Comparison of ENCODE assay signal across 1 cellular context in the genomic region with DNA sequence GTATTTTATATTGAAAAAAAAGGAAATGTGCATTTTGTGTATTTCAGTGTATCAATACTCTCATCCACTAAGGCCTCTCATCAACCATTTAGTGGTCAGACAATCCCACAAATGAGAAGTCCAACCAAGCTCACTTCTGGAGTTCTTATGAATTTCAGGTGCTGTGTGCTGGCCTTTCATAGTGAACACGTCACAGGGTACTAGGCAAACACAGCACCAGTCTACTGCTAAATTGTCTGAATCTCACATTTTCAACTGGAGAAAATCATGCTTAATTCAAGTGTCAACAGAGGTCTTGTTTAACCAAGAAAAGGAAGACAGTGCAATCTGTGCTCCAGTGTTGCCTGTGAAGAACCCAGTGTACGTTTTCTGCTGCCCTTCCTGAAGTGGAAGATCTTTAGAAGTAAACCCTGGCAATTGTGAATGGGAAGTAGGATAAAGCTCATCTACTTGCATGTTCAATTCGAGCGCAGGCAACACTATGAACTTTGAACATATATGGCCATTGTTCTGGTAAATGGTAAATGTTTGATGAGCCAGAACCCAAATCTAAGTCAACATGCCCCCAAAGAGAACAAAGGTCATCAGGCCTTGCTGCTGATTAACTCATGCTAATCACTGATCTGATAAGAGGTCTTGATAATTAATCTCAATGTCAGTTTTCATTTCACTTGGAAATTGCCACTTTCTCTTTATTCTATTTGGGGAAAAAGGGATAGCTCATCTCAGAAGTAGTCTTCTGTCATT.
TF ChIP-seq lines count a peak whose summit lies in the region.

No MANE protein-coding gene starts in this region.

TF ChIP-seq in HepG2, 621 proteins besides CTCF, POLR2A, EP300 and RAD21 (continued from another document and continues in another):
- TF ChIP-seq, protein P1, sequence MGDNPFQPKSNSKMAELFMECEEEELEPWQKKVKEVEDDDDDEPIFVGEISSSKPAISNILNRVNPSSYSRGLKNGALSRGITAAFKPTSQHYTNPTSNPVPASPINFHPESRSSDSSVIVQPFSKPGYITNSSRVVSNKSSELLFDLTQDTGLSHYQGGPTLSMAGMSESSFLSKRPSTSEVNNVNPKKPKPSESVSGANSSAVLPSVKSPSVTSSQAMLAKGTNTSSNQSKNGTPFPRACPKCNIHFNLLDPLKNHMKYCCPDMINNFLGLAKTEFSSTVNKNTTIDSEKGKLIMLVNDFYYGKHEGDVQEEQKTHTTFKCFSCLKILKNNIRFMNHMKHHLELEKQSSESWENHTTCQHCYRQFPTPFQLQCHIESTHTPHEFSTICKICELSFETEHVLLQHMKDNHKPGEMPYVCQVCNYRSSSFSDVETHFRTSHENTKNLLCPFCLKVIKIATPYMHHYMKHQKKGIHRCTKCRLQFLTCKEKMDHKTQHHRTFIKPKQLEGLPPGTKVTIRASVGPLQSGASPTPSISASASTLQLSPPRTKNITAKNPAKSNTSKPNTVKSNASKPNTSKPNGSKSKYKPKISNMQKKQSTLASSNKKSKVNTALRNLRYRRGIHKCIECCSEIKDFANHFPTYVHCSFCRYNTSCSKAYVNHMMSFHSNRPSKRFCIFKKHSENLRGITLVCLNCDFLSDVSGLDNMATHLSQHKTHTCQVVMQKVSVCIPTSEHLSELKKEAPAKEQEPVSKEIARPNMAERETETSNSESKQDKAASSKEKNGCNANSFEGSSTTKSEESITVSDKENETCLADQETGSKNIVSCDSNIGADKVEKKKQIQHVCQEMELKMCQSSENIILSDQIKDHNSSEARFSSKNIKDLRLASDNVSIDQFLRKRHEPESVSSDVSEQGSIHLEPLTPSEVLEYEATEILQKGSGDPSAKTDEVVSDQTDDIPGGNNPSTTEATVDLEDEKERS (CRISPR knock-in tag; IDR thresholded peaks at IDR 0.05), result no peak; the same call in 1 of the 2 replicates
- TF ChIP-seq FOXJ3 (CRISPR knock-in tag; IDR thresholded peaks at IDR 0.05; ENCODE audit: borderline replicate concordance), result peak; percentile 92
- no peak for TF ChIP-seq ZNF556 (CRISPR knock-in tag; IDR thresholded peaks at IDR 0.05; ENCODE audit: borderline replicate concordance)
- peak; percentile 51; the same call in 1 of the 2 replicates for TF ChIP-seq ZNF558 (CRISPR knock-in tag; IDR thresholded peaks at IDR 0.05; ENCODE audit: borderline replicate concordance)
- TF ChIP-seq ZNF33A (CRISPR knock-in tag; IDR thresholded peaks at IDR 0.05; ENCODE audit: borderline replicate concordance), result no peak
- TF ChIP-seq ZNF331 (CRISPR knock-in tag; IDR thresholded peaks at IDR 0.05), result peak; percentile 79
- TF ChIP-seq, protein P2, sequence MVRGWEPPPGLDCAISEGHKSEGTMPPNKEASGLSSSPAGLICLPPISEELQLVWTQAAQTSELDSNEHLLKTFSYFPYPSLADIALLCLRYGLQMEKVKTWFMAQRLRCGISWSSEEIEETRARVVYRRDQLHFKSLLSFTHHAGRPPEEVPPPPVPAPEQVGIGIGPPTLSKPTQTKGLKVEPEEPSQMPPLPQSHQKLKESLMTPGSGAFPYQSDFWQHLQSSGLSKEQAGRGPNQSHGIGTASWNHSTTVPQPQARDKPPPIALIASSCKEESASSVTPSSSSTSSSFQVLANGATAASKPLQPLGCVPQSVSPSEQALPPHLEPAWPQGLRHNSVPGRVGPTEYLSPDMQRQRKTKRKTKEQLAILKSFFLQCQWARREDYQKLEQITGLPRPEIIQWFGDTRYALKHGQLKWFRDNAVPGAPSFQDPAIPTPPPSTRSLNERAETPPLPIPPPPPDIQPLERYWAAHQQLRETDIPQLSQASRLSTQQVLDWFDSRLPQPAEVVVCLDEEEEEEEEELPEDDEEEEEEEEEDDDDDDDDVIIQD (CRISPR knock-in tag; IDR thresholded peaks at IDR 0.05; ENCODE audit: low read depth), result peak; percentile 97
- peak; percentile 66; the same call in 1 of the 2 replicates for TF ChIP-seq SPEN (CRISPR knock-in tag; IDR thresholded peaks at IDR 0.05; ENCODE audit: low read depth)
- TF ChIP-seq ZNF724P (CRISPR knock-in tag; IDR thresholded peaks at IDR 0.05; ENCODE audit: borderline replicate concordance), result no peak
- TF ChIP-seq NCOA1 (CRISPR knock-in tag; IDR thresholded peaks at IDR 0.05), result no peak
- no peak for TF ChIP-seq PHF20 (CRISPR knock-in tag; IDR thresholded peaks at IDR 0.05)
- peak; percentile 81 for TF ChIP-seq FOXO1 (CRISPR knock-in tag; IDR thresholded peaks at IDR 0.05)
- TF ChIP-seq ZNF225 (CRISPR knock-in tag; IDR thresholded peaks at IDR 0.05), result no peak
- TF ChIP-seq MZF1 (CRISPR knock-in tag; IDR thresholded peaks at IDR 0.05; ENCODE audit: borderline replicate concordance), result no peak
- TF ChIP-seq HMG20A (CRISPR knock-in tag; IDR thresholded peaks at IDR 0.05; ENCODE audit: borderline replicate concordance), result peak; percentile 91
- no peak for TF ChIP-seq RFXAP (CRISPR knock-in tag; IDR thresholded peaks at IDR 0.05; ENCODE audit: borderline replicate concordance)
- TF ChIP-seq HNF4A (CRISPR knock-in tag; IDR thresholded peaks at IDR 0.05), result peak; percentile 99
- TF ChIP-seq, protein P3, sequence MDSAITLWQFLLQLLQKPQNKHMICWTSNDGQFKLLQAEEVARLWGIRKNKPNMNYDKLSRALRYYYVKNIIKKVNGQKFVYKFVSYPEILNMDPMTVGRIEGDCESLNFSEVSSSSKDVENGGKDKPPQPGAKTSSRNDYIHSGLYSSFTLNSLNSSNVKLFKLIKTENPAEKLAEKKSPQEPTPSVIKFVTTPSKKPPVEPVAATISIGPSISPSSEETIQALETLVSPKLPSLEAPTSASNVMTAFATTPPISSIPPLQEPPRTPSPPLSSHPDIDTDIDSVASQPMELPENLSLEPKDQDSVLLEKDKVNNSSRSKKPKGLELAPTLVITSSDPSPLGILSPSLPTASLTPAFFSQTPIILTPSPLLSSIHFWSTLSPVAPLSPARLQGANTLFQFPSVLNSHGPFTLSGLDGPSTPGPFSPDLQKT (CRISPR knock-in tag; IDR thresholded peaks at IDR 0.05; ENCODE audit: borderline replicate concordance), result no peak
- TF ChIP-seq HNRNPH1 (optimal IDR thresholded peaks at IDR 0.05; ENCODE audit: low read depth, low read length), result no peak
- TF ChIP-seq ZNF564 (CRISPR knock-in tag; IDR thresholded peaks at IDR 0.05), result no peak
- no peak for TF ChIP-seq SMAD1 (CRISPR knock-in tag; IDR thresholded peaks at IDR 0.05; ENCODE audit: borderline replicate concordance, low read depth)
- TF ChIP-seq ZNF883 (CRISPR knock-in tag; IDR thresholded peaks at IDR 0.05; ENCODE audit: not compliant biosample characterization), result no peak
- TF ChIP-seq, protein P4, sequence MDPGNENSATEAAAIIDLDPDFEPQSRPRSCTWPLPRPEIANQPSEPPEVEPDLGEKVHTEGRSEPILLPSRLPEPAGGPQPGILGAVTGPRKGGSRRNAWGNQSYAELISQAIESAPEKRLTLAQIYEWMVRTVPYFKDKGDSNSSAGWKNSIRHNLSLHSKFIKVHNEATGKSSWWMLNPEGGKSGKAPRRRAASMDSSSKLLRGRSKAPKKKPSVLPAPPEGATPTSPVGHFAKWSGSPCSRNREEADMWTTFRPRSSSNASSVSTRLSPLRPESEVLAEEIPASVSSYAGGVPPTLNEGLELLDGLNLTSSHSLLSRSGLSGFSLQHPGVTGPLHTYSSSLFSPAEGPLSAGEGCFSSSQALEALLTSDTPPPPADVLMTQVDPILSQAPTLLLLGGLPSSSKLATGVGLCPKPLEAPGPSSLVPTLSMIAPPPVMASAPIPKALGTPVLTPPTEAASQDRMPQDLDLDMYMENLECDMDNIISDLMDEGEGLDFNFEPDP (CRISPR knock-in tag; conservative IDR thresholded peaks at IDR 0.05), result no peak
- no peak for TF ChIP-seq ZNF761 (CRISPR knock-in tag; conservative IDR thresholded peaks at IDR 0.05)
- TF ChIP-seq HNRNPL (IDR thresholded peaks at IDR 0.05; ENCODE audit: low read depth, low read length), result no peak
- TF ChIP-seq SOX13 (IDR thresholded peaks at IDR 0.05), result peak; percentile 99
- TF ChIP-seq SOX13 (CRISPR knock-in tag; conservative IDR thresholded peaks at IDR 0.05 in 1 of 2, IDR thresholded peaks at IDR 0.05 in 1 of 2), result peak in 1 of 2 experiments; percentile 100; a peak in 2 of 4 replicates
- no peak; the same call in 1 of the 2 replicates for TF ChIP-seq ZNF232 (CRISPR knock-in tag; IDR thresholded peaks at IDR 0.05; ENCODE audit: borderline replicate concordance)
- TF ChIP-seq ZNF567 (CRISPR knock-in tag; IDR thresholded peaks at IDR 0.05; ENCODE audit: borderline replicate concordance), result no peak
- TF ChIP-seq CBX1 (IDR thresholded peaks at IDR 0.05; ENCODE audit: low read depth), result no peak
- peak; percentile 19; the same call in 1 of the 2 replicates for TF ChIP-seq JUN (CRISPR knock-in tag; IDR thresholded peaks at IDR 0.05)
- TF ChIP-seq DMAP1 (CRISPR knock-in tag; IDR thresholded peaks at IDR 0.05), result peak; percentile 38; the same call in 1 of the 2 replicates
- TF ChIP-seq, protein P5, sequence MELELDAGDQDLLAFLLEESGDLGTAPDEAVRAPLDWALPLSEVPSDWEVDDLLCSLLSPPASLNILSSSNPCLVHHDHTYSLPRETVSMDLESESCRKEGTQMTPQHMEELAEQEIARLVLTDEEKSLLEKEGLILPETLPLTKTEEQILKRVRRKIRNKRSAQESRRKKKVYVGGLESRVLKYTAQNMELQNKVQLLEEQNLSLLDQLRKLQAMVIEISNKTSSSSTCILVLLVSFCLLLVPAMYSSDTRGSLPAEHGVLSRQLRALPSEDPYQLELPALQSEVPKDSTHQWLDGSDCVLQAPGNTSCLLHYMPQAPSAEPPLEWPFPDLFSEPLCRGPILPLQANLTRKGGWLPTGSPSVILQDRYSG (CRISPR knock-in tag; IDR thresholded peaks at IDR 0.05), result no peak
- TF ChIP-seq ZNF660 (CRISPR knock-in tag; IDR thresholded peaks at IDR 0.05; ENCODE audit: borderline replicate concordance, low read depth), result no peak
- TF ChIP-seq POLR2AphosphoS2 (IDR thresholded peaks at IDR 0.05; ENCODE audit: low read depth, low read length), result no peak
- no peak for TF ChIP-seq ZNF343 (CRISPR knock-in tag; IDR thresholded peaks at IDR 0.05)
- peak; percentile 86 for TF ChIP-seq FOXA1 (IDR thresholded peaks at IDR 0.05)
- peak; percentile 95 for TF ChIP-seq FOXA1 (CRISPR knock-in tag; IDR thresholded peaks at IDR 0.05)
- TF ChIP-seq, protein P6, sequence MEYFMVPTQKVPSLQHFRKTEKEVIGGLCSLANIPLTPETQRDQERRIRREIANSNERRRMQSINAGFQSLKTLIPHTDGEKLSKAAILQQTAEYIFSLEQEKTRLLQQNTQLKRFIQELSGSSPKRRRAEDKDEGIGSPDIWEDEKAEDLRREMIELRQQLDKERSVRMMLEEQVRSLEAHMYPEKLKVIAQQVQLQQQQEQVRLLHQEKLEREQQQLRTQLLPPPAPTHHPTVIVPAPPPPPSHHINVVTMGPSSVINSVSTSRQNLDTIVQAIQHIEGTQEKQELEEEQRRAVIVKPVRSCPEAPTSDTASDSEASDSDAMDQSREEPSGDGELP (IDR thresholded peaks at IDR 0.05; ENCODE audit: borderline replicate concordance, low read depth), result peak; percentile 15; the same call in 1 of the 2 replicates
- TF ChIP-seq, protein P7, sequence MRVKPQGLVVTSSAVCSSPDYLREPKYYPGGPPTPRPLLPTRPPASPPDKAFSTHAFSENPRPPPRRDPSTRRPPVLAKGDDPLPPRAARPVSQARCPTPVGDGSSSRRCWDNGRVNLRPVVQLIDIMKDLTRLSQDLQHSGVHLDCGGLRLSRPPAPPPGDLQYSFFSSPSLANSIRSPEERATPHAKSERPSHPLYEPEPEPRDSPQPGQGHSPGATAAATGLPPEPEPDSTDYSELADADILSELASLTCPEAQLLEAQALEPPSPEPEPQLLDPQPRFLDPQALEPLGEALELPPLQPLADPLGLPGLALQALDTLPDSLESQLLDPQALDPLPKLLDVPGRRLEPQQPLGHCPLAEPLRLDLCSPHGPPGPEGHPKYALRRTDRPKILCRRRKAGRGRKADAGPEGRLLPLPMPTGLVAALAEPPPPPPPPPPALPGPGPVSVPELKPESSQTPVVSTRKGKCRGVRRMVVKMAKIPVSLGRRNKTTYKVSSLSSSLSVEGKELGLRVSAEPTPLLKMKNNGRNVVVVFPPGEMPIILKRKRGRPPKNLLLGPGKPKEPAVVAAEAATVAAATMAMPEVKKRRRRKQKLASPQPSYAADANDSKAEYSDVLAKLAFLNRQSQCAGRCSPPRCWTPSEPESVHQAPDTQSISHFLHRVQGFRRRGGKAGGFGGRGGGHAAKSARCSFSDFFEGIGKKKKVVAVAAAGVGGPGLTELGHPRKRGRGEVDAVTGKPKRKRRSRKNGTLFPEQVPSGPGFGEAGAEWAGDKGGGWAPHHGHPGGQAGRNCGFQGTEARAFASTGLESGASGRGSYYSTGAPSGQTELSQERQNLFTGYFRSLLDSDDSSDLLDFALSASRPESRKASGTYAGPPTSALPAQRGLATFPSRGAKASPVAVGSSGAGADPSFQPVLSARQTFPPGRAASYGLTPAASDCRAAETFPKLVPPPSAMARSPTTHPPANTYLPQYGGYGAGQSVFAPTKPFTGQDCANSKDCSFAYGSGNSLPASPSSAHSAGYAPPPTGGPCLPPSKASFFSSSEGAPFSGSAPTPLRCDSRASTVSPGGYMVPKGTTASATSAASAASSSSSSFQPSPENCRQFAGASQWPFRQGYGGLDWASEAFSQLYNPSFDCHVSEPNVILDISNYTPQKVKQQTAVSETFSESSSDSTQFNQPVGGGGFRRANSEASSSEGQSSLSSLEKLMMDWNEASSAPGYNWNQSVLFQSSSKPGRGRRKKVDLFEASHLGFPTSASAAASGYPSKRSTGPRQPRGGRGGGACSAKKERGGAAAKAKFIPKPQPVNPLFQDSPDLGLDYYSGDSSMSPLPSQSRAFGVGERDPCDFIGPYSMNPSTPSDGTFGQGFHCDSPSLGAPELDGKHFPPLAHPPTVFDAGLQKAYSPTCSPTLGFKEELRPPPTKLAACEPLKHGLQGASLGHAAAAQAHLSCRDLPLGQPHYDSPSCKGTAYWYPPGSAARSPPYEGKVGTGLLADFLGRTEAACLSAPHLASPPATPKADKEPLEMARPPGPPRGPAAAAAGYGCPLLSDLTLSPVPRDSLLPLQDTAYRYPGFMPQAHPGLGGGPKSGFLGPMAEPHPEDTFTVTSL (CRISPR knock-in tag; IDR thresholded peaks at IDR 0.05; ENCODE audit: borderline replicate concordance), result peak; percentile 98
- no peak for TF ChIP-seq ZBTB8A (CRISPR knock-in tag; IDR thresholded peaks at IDR 0.05; ENCODE audit: borderline replicate concordance, low read depth)
- no peak for TF ChIP-seq ZC3H13 (CRISPR knock-in tag; IDR thresholded peaks at IDR 0.05)
- TF ChIP-seq, protein P8, sequence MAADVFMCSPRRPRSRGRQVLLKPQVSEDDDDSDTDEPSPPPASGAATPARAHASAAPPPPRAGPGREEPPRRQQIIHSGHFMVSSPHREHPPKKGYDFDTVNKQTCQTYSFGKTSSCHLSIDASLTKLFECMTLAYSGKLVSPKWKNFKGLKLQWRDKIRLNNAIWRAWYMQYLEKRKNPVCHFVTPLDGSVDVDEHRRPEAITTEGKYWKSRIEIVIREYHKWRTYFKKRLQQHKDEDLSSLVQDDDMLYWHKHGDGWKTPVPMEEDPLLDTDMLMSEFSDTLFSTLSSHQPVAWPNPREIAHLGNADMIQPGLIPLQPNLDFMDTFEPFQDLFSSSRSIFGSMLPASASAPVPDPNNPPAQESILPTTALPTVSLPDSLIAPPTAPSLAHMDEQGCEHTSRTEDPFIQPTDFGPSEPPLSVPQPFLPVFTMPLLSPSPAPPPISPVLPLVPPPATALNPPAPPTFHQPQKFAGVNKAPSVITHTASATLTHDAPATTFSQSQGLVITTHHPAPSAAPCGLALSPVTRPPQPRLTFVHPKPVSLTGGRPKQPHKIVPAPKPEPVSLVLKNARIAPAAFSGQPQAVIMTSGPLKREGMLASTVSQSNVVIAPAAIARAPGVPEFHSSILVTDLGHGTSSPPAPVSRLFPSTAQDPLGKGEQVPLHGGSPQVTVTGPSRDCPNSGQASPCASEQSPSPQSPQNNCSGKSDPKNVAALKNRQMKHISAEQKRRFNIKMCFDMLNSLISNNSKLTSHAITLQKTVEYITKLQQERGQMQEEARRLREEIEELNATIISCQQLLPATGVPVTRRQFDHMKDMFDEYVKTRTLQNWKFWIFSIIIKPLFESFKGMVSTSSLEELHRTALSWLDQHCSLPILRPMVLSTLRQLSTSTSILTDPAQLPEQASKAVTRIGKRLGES (CRISPR knock-in tag; IDR thresholded peaks at IDR 0.05; ENCODE audit: borderline replicate concordance), result no peak
